ENCODE assay signal across 17 cellular contexts in the genomic region with DNA sequence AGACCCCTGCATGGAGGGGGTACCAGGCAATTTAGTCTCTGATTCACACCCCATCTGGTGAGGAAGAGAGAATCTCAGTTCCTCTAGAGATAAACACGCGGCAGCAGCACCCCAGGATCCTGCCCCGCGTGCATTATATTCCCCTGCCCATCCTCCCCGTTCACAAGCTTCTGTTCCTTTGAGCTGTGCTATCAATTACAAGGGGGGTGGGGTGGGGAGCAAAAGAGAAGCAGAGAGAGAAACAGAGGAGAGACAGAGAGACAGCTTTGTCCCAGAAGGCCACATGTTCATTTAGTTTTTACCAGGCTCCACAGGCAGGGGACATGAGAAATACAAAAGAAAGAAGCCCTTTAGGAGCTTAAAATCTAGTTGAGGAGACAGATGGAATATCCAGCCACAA. TPM values are rescaled to one million over a fixed set of nuclear protein-coding genes. Genes with fewer than 3 reads are reported as not detected.
DNase-seq lines count a peak whose midpoint lies in the region; ATAC-seq, FAIRE-seq and TF ChIP-seq lines count a peak whose summit lies in the region.
"Had no signal": no experiment of that assay in that cellular context is flagged by ENCODE, and none has a peak within 500 bp of the region (broad histone marks: within the 10 kb centered on the region; RNA-seq: fewer than 3 reads in every experiment).

No MANE protein-coding gene starts in this region.

- TF ChIP-seq CTCF in WERI-Rb-1 (IDR thresholded peaks at IDR 0.05; ENCODE audit: low read depth, low read length) (no peak), HepG2 (CRISPR knock-in tag; IDR thresholded peaks at IDR 0.05) (no peak)

- intact Hi-C loops in HepG2 (cut with micrococcal nuclease; ENCODE audit: unreplicated experiment), result no loop called here

- no peaks in the 10 kb centered on the region for H3K4me1 Mint-ChIP-seq in stimulated activated memory B cell treated with anti-CD40 and anti-IgM and Interleukin-4, amounts not matched to agents 10 μg/mL and 1 μg/mL and 100 μg/mL, for 72 hours
- H3K4me1 Mint-ChIP-seq: activated CD4-positive, alpha-beta T cell treated with anti-CD3 and anti-CD28 coated beads for 36 hours had no signal

- H3K4me1 ChIP-seq in HepG2 (ENCODE audit: insufficient read depth, low read length), result peaks cover 83% of the 10 kb centered on the region
- H3K4me1 ChIP-seq: esophagus squamous epithelium had no signal

- no peaks in the 10 kb centered on the region for H3K9me3 Mint-ChIP-seq in stimulated activated memory B cell treated with anti-CD40 and anti-IgM and Interleukin-4, amounts not matched to agents 10 μg/mL and 1 μg/mL and 100 μg/mL, for 72 hours

- TF ChIP-seq POLR2A in HepG2 (IDR thresholded peaks at IDR 0.05; ENCODE audit: insufficient read depth in 1 of 2, low read depth in 2 of 2, low read length in 2 of 2), result no peak

- POLR2A ChIA-PET in HepG2 (lab: Yijun Ruan, JAX), result interaction anchor here (0.6 to 2.9 kb wide), 5 partner anchors 9 to 56 kb away, joined by 3 to 34 read pairs (median 3); a partner anchor contains a TSS

- FAIRE-seq in HepG2 (lab: Jason Lieb, UNC), result no peak

- DNase-seq in KBM-7 (peak; percentile 30), WERI-Rb-1 (peak; percentile 61), HepG2 (ENCODE audit: low spot score) (no peak), NCI-H1048 (lab: John Stamatoyannopoulos, UW) (no peak), HuH-7.5 (ENCODE audit: low spot score) (no peak)
- DNase-seq: activated CD4-positive, alpha-beta T cell treated with anti-CD3 and anti-CD28 coated beads for 36 hours; activated CD8-positive, alpha-beta memory T cell treated with anti-CD3 and anti-CD28 coated beads, Interleukin-2, amount 50 U/mL, for 48 hours; activated naive CD4-positive, alpha-beta T cell treated with Interleukin-2 at 50 U/mL for 16 hours; DMS53; esophagus squamous epithelium; stomach had no signal

- no peak for TF ChIP-seq RAD21 in HepG2 (CRISPR knock-in tag; IDR thresholded peaks at IDR 0.05)

- H3K4me2 ChIP-seq in HepG2 (ENCODE audit: low read depth, low read length), result peak overlapping the region; percentile 85

- WGBS in HepG2 (ENCODE audit: low lambda C conversion rate), result 37% methylated on average over 5 of the region's 5 CpGs

- CTCF ChIA-PET in HepG2 (lab: Yijun Ruan, JAX; ENCODE audit: low intra/inter-chr PET ratio, low total read pairs), result interaction anchor here (1.3 kb wide), 1 partner anchor 17 kb away, joined by 3 read pairs; no protein-coding TSS in a partner anchor

- no peak overlapping the region for H3K4me3 Mint-ChIP-seq in stimulated activated memory B cell treated with anti-CD40 and anti-IgM and Interleukin-4, amounts not matched to agents 10 μg/mL and 1 μg/mL and 100 μg/mL, for 72 hours
- H3K4me3 Mint-ChIP-seq: activated CD4-positive, alpha-beta T cell treated with anti-CD3 and anti-CD28 coated beads for 36 hours had no signal

- H2AFZ ChIP-seq in HepG2 (ENCODE audit: low read length), result no peak overlapping the region

- H3K4me3 ChIP-seq in WERI-Rb-1 (ENCODE audit: low read depth, low read length) (peak overlapping the region; percentile 20), HepG2 (replicated peaks in 1 of 3; ENCODE audit: insufficient read depth in 1 of 3, low read depth in 2 of 3, low read length in 3 of 3) (peak overlapping the region; percentile 19 to 60 (median 42); a peak in 4 of 6 replicates)
- H3K4me3 ChIP-seq: esophagus squamous epithelium, SJCRH30, stomach had no signal

- no peak for ATAC-seq in HepG2
- peak; percentile 7 for ATAC-seq in stimulated activated memory B cell treated with anti-CD40 and anti-IgM and Interleukin-4, amounts not matched to agents 10 μg/mL and 1 μg/mL and 100 μg/mL, for 72 hours
- ATAC-seq in GM21619 (IDR thresholded peaks at IDR 0.05; ENCODE audit: unreplicated experiment), result no peak
- ATAC-seq: activated CD4-positive, alpha-beta T cell treated with anti-CD3 and anti-CD28 coated beads for 36 hours had no signal

- peak overlapping the region; percentile 77 for H3K27ac ChIP-seq in WERI-Rb-1
- peak overlapping the region; percentile 85 for H3K27ac ChIP-seq in HepG2 (ENCODE audit: extremely low read length, insufficient read depth, low read length)
- H3K27ac ChIP-seq: esophagus squamous epithelium, SJCRH30, stomach had no signal

- peaks cover 29% of the 10 kb centered on the region for H3K27me3 Mint-ChIP-seq in stimulated activated memory B cell treated with anti-CD40 and anti-IgM and Interleukin-4, amounts not matched to agents 10 μg/mL and 1 μg/mL and 100 μg/mL, for 72 hours

- peaks cover 41% of the 10 kb centered on the region for H3K79me2 ChIP-seq in HepG2 (ENCODE audit: insufficient read depth, low read length)

- BruUV-seq in HepG2 (replicated peaks; lab: Mats Ljungman, UMichigan), result no TSS peak

- H3K9me3 ChIP-seq in WERI-Rb-1 (ENCODE audit: severe bottlenecking), result no peaks in the 10 kb centered on the region
- H3K9me3 ChIP-seq in HepG2 (ENCODE audit: low read length), result no peaks in the 10 kb centered on the region
- H3K9me3 ChIP-seq: esophagus squamous epithelium, SJCRH30, stomach had no signal

- TF ChIP-seq EP300 in HepG2 (IDR thresholded peaks at IDR 0.05; ENCODE audit: low read depth in 2 of 2, low read length in 2 of 2) (no peak), HepG2 (CRISPR knock-in tag; IDR thresholded peaks at IDR 0.05; ENCODE audit: borderline replicate concordance) (no peak)

- in situ Hi-C loops in KBM-7 (cut with MboI; ENCODE audit: low pct_unique_long_range_greater_than_20kb, low sequenced_read_pairs), result no loop called here
- in situ Hi-C loops in HepG2 (cut with HindIII; ENCODE audit: extremely low pct_ligation_motif_present, low pct_unique_long_range_greater_than_20kb), result no loop called here

- H3K27ac Mint-ChIP-seq in stimulated activated memory B cell treated with anti-CD40 and anti-IgM and Interleukin-4, amounts not matched to agents 10 μg/mL and 1 μg/mL and 100 μg/mL, for 72 hours, result no peak overlapping the region
- H3K27ac Mint-ChIP-seq: activated CD4-positive, alpha-beta T cell treated with anti-CD3 and anti-CD28 coated beads for 36 hours had no signal

- no peaks in the 10 kb centered on the region for H3K27me3 ChIP-seq in WERI-Rb-1 (ENCODE audit: insufficient read depth, low read depth, severe bottlenecking)
- H3K27me3 ChIP-seq in HepG2 (ENCODE audit: control insufficient read depth in 1 of 2, insufficient read depth in 2 of 2, low read length in 2 of 2), result no peaks in the 10 kb centered on the region
- H3K27me3 ChIP-seq: SJCRH30 had no signal

- no peaks in the 10 kb centered on the region for H4K20me1 ChIP-seq in HepG2 (ENCODE audit: insufficient read depth, low read length)

- H3K36me3 Mint-ChIP-seq in stimulated activated memory B cell treated with anti-CD40 and anti-IgM and Interleukin-4, amounts not matched to agents 10 μg/mL and 1 μg/mL and 100 μg/mL, for 72 hours, result no peaks in the 10 kb centered on the region

- H3K36me3 ChIP-seq in WERI-Rb-1, result peaks cover 3% of the 10 kb centered on the region
- peaks cover 10 to 44% of the 10 kb centered on the region in 2 experiments; a peak in 4 of 5 replicates for H3K36me3 ChIP-seq in HepG2 (replicated peaks in 1 of 2; ENCODE audit: control insufficient read depth in 1 of 2, insufficient read depth in 2 of 2, low read length in 2 of 2)
- H3K36me3 ChIP-seq: esophagus squamous epithelium, SJCRH30, stomach had no signal

- H3K9ac ChIP-seq in HepG2 (ENCODE audit: insufficient read depth, low read depth, low read length), result peak overlapping the region; percentile 68

RNA-seq across cellular contexts. Expression of a gene that starts 9.2 kb away (rescaled TPM):
- 31.2 and 51.8 TPM in 2 replicates for total RNA-seq in HepG2 (2016; rRNA removed; fragmentation: Illumina TruSeq; extraction: Trizol)
- 9.5 and 9.8 TPM in 2 replicates for total RNA-seq in HepG2 (2016; cell fraction: cytosol; rRNA removed; fragmentation: Illumina TruSeq; extraction: Trizol; ENCODE audit: low read depth)
- total RNA-seq in HepG2 (2016; cell fraction: insoluble cytoplasmic fraction; rRNA removed; fragmentation: Illumina TruSeq; extraction: Trizol), result 29.4 and 52.8 TPM in 2 replicates
- total RNA-seq in HepG2 (2016; cell fraction: membrane; rRNA removed; fragmentation: Illumina TruSeq; extraction: Trizol), result 40.5 and 40.6 TPM in 2 replicates
- 59.8 and 72.1 TPM in 2 replicates for total RNA-seq in HepG2 (2016; cell fraction: nucleus; rRNA removed; fragmentation: Illumina TruSeq; extraction: Trizol)
- 30.1 and 35.7 TPM in 2 replicates for polyA plus RNA-seq in HepG2 (2011; rRNA removed)
- 21.8 and 38.4 TPM in 2 replicates for polyA plus RNA-seq in HepG2 (2011; cell fraction: cytosol; rRNA removed)
- polyA plus RNA-seq in HepG2 (2011; cell fraction: nucleus; rRNA removed), result 46.7 and 64.4 TPM in 2 replicates
- polyA plus RNA-seq in HepG2 (2012), result 27.1 and 28.5 TPM in 2 replicates
- 14.9 and 15.4 TPM in 2 replicates for polyA plus RNA-seq in HepG2 (2016; cell fraction: cytosol; fragmentation: Illumina TruSeq; extraction: Trizol; ENCODE audit: low read depth)
- polyA plus RNA-seq in HepG2 (2016; cell fraction: insoluble cytoplasmic fraction; fragmentation: Illumina TruSeq; extraction: Trizol; ENCODE audit: low read depth), result 40.4 and 49.0 TPM in 2 replicates
- 39.5 and 45.0 TPM in 2 replicates for polyA plus RNA-seq in HepG2 (2016; cell fraction: membrane; fragmentation: Illumina TruSeq; extraction: Trizol; ENCODE audit: low read depth)
- 130 and 131 TPM in 2 replicates for polyA plus RNA-seq in HepG2 (2016; cell fraction: nucleus; fragmentation: Illumina TruSeq; extraction: Trizol; ENCODE audit: insufficient read depth, low read depth)
- polyA minus RNA-seq in HepG2 (2011; rRNA and poly(A)+ RNA removed; ENCODE audit: low replicate concordance), result 0.07 and 131 TPM in 2 replicates
- 57.3 and 61.0 TPM in 2 replicates for polyA minus RNA-seq in HepG2 (2011; cell fraction: cytosol; rRNA and poly(A)+ RNA removed)
- polyA minus RNA-seq in HepG2 (2011; cell fraction: nucleus; rRNA and poly(A)+ RNA removed), result 23.1 and 27.6 TPM in 2 replicates
- total RNA-seq: activated CD4-positive, alpha-beta T cell treated with anti-CD3 and anti-CD28 coated beads for 36 hours; dermis microvascular lymphatic vessel endothelial cell; esophagus squamous epithelium; pulmonary artery endothelial cell had no signal
- polyA plus RNA-seq: BJ had no signal

RNA-seq across cellular contexts. Expression of a gene that starts 54.1 kb away (rescaled TPM):
- total RNA-seq in HepG2 (2016; rRNA removed; fragmentation: Illumina TruSeq; extraction: Trizol), result 0.87 and 1.1 TPM in 2 replicates
- 0.09 and 0.30 TPM in 2 replicates for total RNA-seq in HepG2 (2016; cell fraction: cytosol; rRNA removed; fragmentation: Illumina TruSeq; extraction: Trizol; ENCODE audit: low read depth)
- 0.76 and 0.89 TPM in 2 replicates for total RNA-seq in HepG2 (2016; cell fraction: insoluble cytoplasmic fraction; rRNA removed; fragmentation: Illumina TruSeq; extraction: Trizol)
- total RNA-seq in HepG2 (2016; cell fraction: membrane; rRNA removed; fragmentation: Illumina TruSeq; extraction: Trizol), result 0.46 and 0.55 TPM in 2 replicates
- total RNA-seq in HepG2 (2016; cell fraction: nucleus; rRNA removed; fragmentation: Illumina TruSeq; extraction: Trizol), result 1.1 and 1.5 TPM in 2 replicates
- polyA plus RNA-seq in HepG2 (2011; rRNA removed), result 0.39 and 0.55 TPM in 2 replicates
- polyA plus RNA-seq in HepG2 (2011; cell fraction: cytosol; rRNA removed), result 0.42 and 0.45 TPM in 2 replicates
- polyA plus RNA-seq in HepG2 (2011; cell fraction: nucleus; rRNA removed), result 1.8 and 2.0 TPM in 2 replicates
- 0.30 and 0.49 TPM in 2 replicates for polyA plus RNA-seq in HepG2 (2012)
- 0.12 and 0.17 TPM in 2 replicates for polyA plus RNA-seq in HepG2 (2016; cell fraction: cytosol; fragmentation: Illumina TruSeq; extraction: Trizol; ENCODE audit: low read depth)
- polyA plus RNA-seq in HepG2 (2016; cell fraction: insoluble cytoplasmic fraction; fragmentation: Illumina TruSeq; extraction: Trizol; ENCODE audit: low read depth), result 1.1 and 1.3 TPM in 2 replicates
- polyA plus RNA-seq in HepG2 (2016; cell fraction: membrane; fragmentation: Illumina TruSeq; extraction: Trizol; ENCODE audit: low read depth), result 0.44 and 0.58 TPM in 2 replicates
- 2.5 and 2.7 TPM in 2 replicates for polyA plus RNA-seq in HepG2 (2016; cell fraction: nucleus; fragmentation: Illumina TruSeq; extraction: Trizol; ENCODE audit: insufficient read depth, low read depth)
- polyA minus RNA-seq in HepG2 (2011; rRNA and poly(A)+ RNA removed; ENCODE audit: low replicate concordance), result 0.56 and 0.68 TPM in 2 replicates
- 0.59 and 0.79 TPM in 2 replicates for polyA minus RNA-seq in HepG2 (2011; cell fraction: cytosol; rRNA and poly(A)+ RNA removed)
- 0.64 and 1.5 TPM in 2 replicates for polyA minus RNA-seq in HepG2 (2011; cell fraction: nucleus; rRNA and poly(A)+ RNA removed)

Comparison
In these comparisons a context has a peak if more than half of its experiments do, and no peak if none do; other contexts are left out.
1. DNase-seq: peak in KBM-7 (single experiment) and WERI-Rb-1 (single experiment); none in HepG2 (single experiment), NCI-H1048 (single experiment) and HuH-7.5 (single experiment).